In the genomic region with DNA sequence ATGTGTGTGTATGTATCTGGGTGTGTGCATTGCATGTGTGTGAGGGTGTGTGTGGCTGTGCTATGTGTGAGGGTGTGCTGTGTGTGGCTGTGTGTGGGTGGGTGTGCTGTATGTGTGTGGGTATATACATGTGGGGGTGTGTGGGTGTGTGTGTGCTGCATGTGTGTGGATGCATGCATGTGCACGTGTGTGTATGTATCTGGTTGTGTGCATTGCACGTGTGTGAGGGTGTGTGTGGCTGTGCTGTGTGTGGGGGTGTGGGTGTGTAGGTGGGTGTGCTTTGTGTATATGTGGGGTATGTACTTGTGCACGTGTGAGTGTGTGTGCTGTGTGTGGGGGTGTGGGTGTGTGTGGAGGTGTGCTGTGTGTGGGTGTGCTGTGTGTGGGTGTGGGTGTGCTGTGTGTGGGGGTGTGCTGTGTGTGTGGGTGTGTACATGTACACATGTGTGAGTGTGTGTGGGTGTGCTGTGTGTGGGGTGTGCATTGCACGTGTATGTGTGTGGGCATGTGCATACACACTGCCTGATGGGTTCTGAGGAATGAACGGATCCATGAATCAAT, we compare ENCODE assay signal across 1 cellular context.
A peak's percentile ranks its signal among the peaks of the same experiment; 100 is the strongest.
TF ChIP-seq lines count a peak whose summit lies in the region.

No MANE protein-coding gene starts in this region.

TF ChIP-seq in K562, 482 proteins besides CTCF, POLR2A, EP300 and RAD21:
- no peak for TF ChIP-seq TEAD4 (IDR thresholded peaks at IDR 0.05; ENCODE audit: low read length)
- no peak for TF ChIP-seq TEAD4 (CRISPR knock-in tag; IDR thresholded peaks at IDR 0.05; ENCODE audit: borderline replicate concordance)
- peak; percentile 80 for TF ChIP-seq EGR1 (conservative IDR thresholded peaks at IDR 0.05)
- TF ChIP-seq HDAC3 (IDR thresholded peaks at IDR 0.05; ENCODE audit: borderline replicate concordance, partially characterized antibody), result no peak
